In the genomic region with DNA sequence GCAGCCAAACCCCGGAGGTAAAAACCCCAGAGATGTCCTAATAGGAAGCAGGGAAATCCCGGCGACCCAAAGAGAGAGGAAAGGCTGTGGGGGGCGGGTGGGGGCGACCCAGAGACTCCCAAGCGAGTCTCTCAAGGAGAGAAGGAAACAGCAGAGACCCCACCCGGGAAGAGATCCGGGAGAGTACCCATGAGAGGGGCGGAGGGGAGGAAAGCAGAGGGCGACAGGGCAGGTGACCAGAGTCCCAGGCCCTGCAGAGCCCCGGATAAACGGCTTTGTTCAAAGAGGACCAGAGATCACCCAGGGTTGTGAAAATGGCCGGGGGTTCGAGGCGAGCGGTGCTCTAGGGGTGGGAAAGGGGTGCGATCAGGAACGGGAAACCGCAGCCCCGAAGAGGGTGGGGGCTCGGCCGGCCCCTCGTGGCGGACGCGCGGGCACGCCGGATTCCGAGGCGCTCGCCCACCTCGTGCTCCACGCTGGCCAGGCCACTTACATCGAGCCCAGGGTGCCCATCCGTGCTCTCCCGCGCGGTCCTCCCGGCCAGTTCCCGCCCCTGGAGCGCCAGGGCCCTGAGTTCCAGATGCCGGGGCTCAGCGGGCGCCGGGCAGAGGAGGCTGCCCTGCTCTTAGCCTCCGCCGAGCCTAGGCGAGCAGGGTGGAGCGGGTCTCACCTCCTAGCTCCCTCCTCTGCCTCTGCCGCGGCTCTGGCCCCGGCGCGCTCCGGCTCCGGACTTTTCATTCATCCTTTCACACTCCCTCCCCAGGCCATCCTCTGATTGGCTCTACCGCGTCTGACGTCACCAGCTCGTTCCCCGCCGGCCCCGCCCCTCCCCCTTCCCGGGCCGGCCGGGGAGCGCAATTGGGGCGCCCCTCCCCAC, we compare ENCODE assay signal across 8 cellular contexts.
A peak's percentile ranks its signal among the peaks of the same experiment; 100 is the strongest.
DNase-seq lines count a peak whose midpoint lies in the region; ATAC-seq lines count a peak whose summit lies in the region.

No MANE protein-coding gene starts in this region.

- no peak overlapping the region for H3K27ac Mint-ChIP-seq in memory B cell

- no peaks in the 10 kb centered on the region for H3K9me3 Mint-ChIP-seq in memory B cell

- H3K4me1 Mint-ChIP-seq in memory B cell, result peaks cover 12% of the 10 kb centered on the region

- H3K27me3 Mint-ChIP-seq in memory B cell, result peaks cover 27% of the 10 kb centered on the region

- ATAC-seq in GM18502 (IDR thresholded peaks at IDR 0.05; ENCODE audit: poor library complexity, unreplicated experiment) (peak; percentile 88), HG03060 (IDR thresholded peaks at IDR 0.05; ENCODE audit: low read depth, unreplicated experiment) (peak; percentile 54), memory B cell (ENCODE audit: low read depth) (peak; percentile 75), HG02970 (IDR thresholded peaks at IDR 0.05; ENCODE audit: low FRiP score, unreplicated experiment) (no peak)

- peak; percentile 94 for DNase-seq in NCI-H345 (lab: John Stamatoyannopoulos, UW)
- DNase-seq in activated CD8-positive, alpha-beta memory T cell treated with anti-CD3 and anti-CD28 coated beads for 1 hour (ENCODE audit: extremely low read depth in 1 of 2, low read depth in 1 of 2), result peak; percentile 31 to 46
- peak; percentile 34 for DNase-seq in effector CD4-positive, alpha-beta T cell
- peak; percentile 50 to 52 for DNase-seq in memory B cell (ENCODE audit: low spot score in 2 of 2)
- DNase-seq in stimulated activated CD8-positive, alpha-beta memory T cell treated with anti-CD3 and anti-CD28 coated beads, Interleukin-15, amount 100 ng/mL, for 1 hour (ENCODE audit: low read depth), result peak; percentile 28

- H3K36me3 Mint-ChIP-seq in memory B cell, result no peaks in the 10 kb centered on the region

- peak overlapping the region; percentile 89 for H3K4me3 Mint-ChIP-seq in memory B cell

Comparison
In these comparisons a context has a peak if more than half of its experiments do, and no peak if none do; other contexts are left out.
1. DNase-seq: peak in every context shown above with its lines; median percentile 94 in NCI-H345; 51 in memory B cell; 38 in activated CD8-positive, alpha-beta memory T cell treated with anti-CD3 and anti-CD28 coated beads for 1 hour; 34 in effector CD4-positive, alpha-beta T cell; 28 in stimulated activated CD8-positive, alpha-beta memory T cell treated with anti-CD3 and anti-CD28 coated beads, Interleukin-15, amount 100 ng/mL, for 1 hour.